Comparison of ENCODE assay signal across 17 cellular contexts in the genomic region with DNA sequence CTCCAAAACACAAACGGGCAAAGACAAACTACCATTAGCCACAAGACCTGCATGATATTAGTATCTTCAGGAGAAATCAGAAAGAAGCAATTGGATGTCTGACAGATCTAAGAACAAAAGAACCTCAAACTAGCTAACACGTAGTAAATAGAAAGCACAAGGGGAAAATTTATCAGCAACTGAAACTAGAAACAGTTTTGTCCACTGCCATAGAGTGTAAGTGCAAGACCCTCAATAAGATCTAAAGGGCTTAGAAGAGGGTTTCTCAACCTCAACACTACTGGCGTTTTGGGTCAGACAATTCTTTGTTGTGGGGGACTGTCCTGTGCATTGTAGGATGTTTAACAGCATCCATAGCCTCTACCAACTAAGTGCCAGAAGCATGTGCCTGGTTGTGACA.
"Had no signal": no experiment of that assay in that cellular context is flagged by ENCODE, and none has a peak within 500 bp of the region (broad histone marks: within the 10 kb centered on the region; RNA-seq: fewer than 3 reads in every experiment).

No MANE protein-coding gene starts in this region.

- ATAC-seq: activated naive CD4-positive, alpha-beta T cell treated with anti-CD3 and anti-CD28 coated beads, Interleukin-2, amount 50 U/mL, for 72 hours; activated T-cell treated with anti-CD3 and anti-CD28 coated beads, Interleukin-2, amount 50 U/mL, for 4 hours; foreskin keratinocyte; left cardiac atrium; lower lobe of right lung had no signal

- DNase-seq: activated CD4-positive, alpha-beta memory T cell treated with anti-CD3 and anti-CD28 coated beads for 36 hours; activated effector memory CD4-positive, alpha-beta T cell treated with Interleukin-2 at 50 U/mL for 16 hours; activated T-cell treated with anti-CD3 and anti-CD28 coated beads, Interleukin-2, amount 50 U/mL, for 4 hours; amygdala; central memory CD4-positive, alpha-beta T cell; dorsolateral prefrontal cortex; foreskin keratinocyte; left cardiac atrium; lower lobe of right lung; retina; spleen; stimulated activated CD4-positive, alpha-beta T cell treated with anti-CD3 and anti-CD28 coated beads, Interleukin-4, amount 100 ng/mL, for 4 hours; stimulated activated naive CD4-positive, alpha-beta T cell had no signal

- H3K27ac Mint-ChIP-seq: activated CD4-positive, alpha-beta memory T cell treated with anti-CD3 and anti-CD28 coated beads for 36 hours; brain had no signal

- H3K27ac ChIP-seq: dorsolateral prefrontal cortex, foreskin keratinocyte, hepatocyte, lower lobe of right lung, spleen, tibial nerve had no signal

- H2AFZ ChIP-seq: hepatocyte had no signal

- H3K79me2 ChIP-seq: hepatocyte had no signal

- H3K27me3 ChIP-seq: dorsolateral prefrontal cortex, foreskin keratinocyte, hepatocyte, spleen, tibial nerve had no signal

- H3K4me3 ChIP-seq: dorsolateral prefrontal cortex, hepatocyte, lower lobe of right lung, spleen, tibial nerve had no signal

- H3K4me1 Mint-ChIP-seq: brain had no signal

- H3K9me3 ChIP-seq: lower lobe of right lung had no signal

- H3K4me2 ChIP-seq: hepatocyte had no signal

- H3K4me3 Mint-ChIP-seq: activated CD4-positive, alpha-beta memory T cell treated with anti-CD3 and anti-CD28 coated beads for 36 hours; activated T-cell treated with anti-CD3 and anti-CD28 coated beads, Interleukin-2, amount 50 U/mL, for 4 hours; brain had no signal

- H3K4me1 ChIP-seq: foreskin keratinocyte, lower lobe of right lung, spleen, tibial nerve had no signal

- H3K27me3 Mint-ChIP-seq: activated CD4-positive, alpha-beta memory T cell treated with anti-CD3 and anti-CD28 coated beads for 36 hours; brain had no signal
